1 cellular context compared by ENCODE assay signal in genomic region chr11:68016161-68016903, GRCh38.
TF ChIP-seq lines count a peak whose summit lies in the region.

No MANE protein-coding gene starts in this region.

TF ChIP-seq in HEK293, 187 proteins besides CTCF, POLR2A, EP300 and RAD21:
- TF ChIP-seq KLF7 (tag by site-specific recombination; IDR thresholded peaks at IDR 0.05; ENCODE audit: borderline replicate concordance) (no peak), ZNF280D (tag by site-specific recombination; IDR thresholded peaks at IDR 0.05) (0 out of 2 replicates have a peak, but pooled peaks have one; percentile 26), ZNF623 (tag by site-specific recombination; IDR thresholded peaks at IDR 0.05) (peak; percentile 99)
TF ChIP-seq in HEK293: peak in this region for 2.
